8 cellular contexts compared by ENCODE assay signal in genomic region chr1:27725374-27726172, GRCh38. TPM values are rescaled to one million over a fixed set of nuclear protein-coding genes. Genes with fewer than 3 reads are reported as not detected.
DNase-seq lines count a peak whose midpoint lies in the region; ATAC-seq and TF ChIP-seq lines count a peak whose summit lies in the region.

TSS of gene FAM76A (plus strand) at chr1:27725961. CDS start at chr1:27726081, 120 bp downstream.

- no peaks in the 10 kb centered on the region for H3K9me3 ChIP-seq in PC-3 (ENCODE audit: low read length)

- H4K20me1 ChIP-seq in PC-3 (ENCODE audit: low read length), result no peaks in the 10 kb centered on the region

- DNase-seq in DMS53 treated with DMSO at 0.1 percent for 48 hours (lab: John Stamatoyannopoulos, UW; ENCODE audit: unreplicated experiment) (peak; percentile 98), PC-3 (peak; percentile 99), epithelial cell of proximal tubule (ENCODE audit: low read depth) (peak; percentile 87), mucosa of gallbladder (ENCODE audit: low spot score) (peak; percentile 100)
- DNase-seq in Jurkat, Clone E6-1 (ENCODE audit: low read depth, low spot score), result peak; percentile 98
- peak; percentile 100 for DNase-seq in activated T-cell treated with anti-CD3 and anti-CD28 coated beads, Interleukin-2, amount 50 U/mL, for 1 hour
- peak; percentile 97 to 98 for DNase-seq in stimulated activated CD8-positive, alpha-beta memory T cell treated with anti-CD3 and anti-CD28 coated beads, Interleukin-4, amount 100 ng/mL, for 4 hours (ENCODE audit: low read depth in 2 of 2, low spot score in 1 of 2)

- POLR2A ChIA-PET in PC-3 (lab: Charles Lee; ENCODE audit: unreplicated experiment), result interaction anchor here (0.7 to 1.2 kb wide), 7 partner anchors 23 to 105 kb away, joined by 3 to 12 read pairs (median 10); partner anchors contain the start of genes IFI6, PPP1R8 and STX12

- CTCF ChIA-PET in PC-3 (lab: Charles Lee), result interaction anchor here (0.5 to 1.3 kb wide), 7 partner anchors 8 to 656 kb away, joined by 3 to 14 read pairs (median 5); partner anchors contain the start of genes IFI6 and STX12

- intact Hi-C loops in PC-3 (cut with micrococcal nuclease), result no loop called here

- H3K4me3 ChIP-seq in Jurkat, Clone E6-1 (ENCODE audit: low read length), result peak within 1 kb of the TSS; percentile 74
- H3K4me3 ChIP-seq in PC-3 (ENCODE audit: low read length) (peak within 1 kb of the TSS; percentile 80), epithelial cell of proximal tubule (ENCODE audit: low read depth, low read length) (peak within 1 kb of the TSS; percentile 78)

- no peaks in the 10 kb centered on the region for H3K9me2 ChIP-seq in PC-3 (replicated peaks; ENCODE audit: low read length)

- TSS peak; percentile 95 for BruUV-seq in PC-3 (replicated peaks; lab: Mats Ljungman, UMichigan)

- no peaks in the 10 kb centered on the region for H3F3A ChIP-seq in PC-3 (ENCODE audit: low read length, unreplicated experiment)

- no peaks in the 10 kb centered on the region for H3K36me3 ChIP-seq in PC-3 (ENCODE audit: low read depth, low read length)

- TF ChIP-seq CTCF in PC-3 (conservative IDR thresholded peaks at IDR 0.05; ENCODE audit: low read depth, low read length) (peak; percentile 58), epithelial cell of proximal tubule (conservative IDR thresholded peaks at IDR 0.05; ENCODE audit: low read depth, low read length) (peak; percentile 43)

- peak within 1 kb of the TSS; percentile 96 for H3K4me2 ChIP-seq in PC-3 (ENCODE audit: low read length)

- peak within 1 kb of the TSS; percentile 35 for H3K27ac ChIP-seq in PC-3 (ENCODE audit: low read length)

- H2AFZ ChIP-seq in PC-3 (ENCODE audit: low read length), result peak within 1 kb of the TSS; percentile 90

- peak within 1 kb of the TSS; percentile 87 for H3K9ac ChIP-seq in PC-3 (ENCODE audit: low read length)

- H3K27me3 ChIP-seq in PC-3 (ENCODE audit: low read length), result no peaks in the 10 kb centered on the region

- peaks cover 11% of the 10 kb centered on the region; the same call in 1 of the 2 replicates for H3K4me1 ChIP-seq in PC-3 (ENCODE audit: insufficient read depth, low read length)

- peaks cover 6% of the 10 kb centered on the region; the same call in 1 of the 2 replicates for H3K79me2 ChIP-seq in PC-3 (ENCODE audit: low read length)

- ATAC-seq in GM21619 (IDR thresholded peaks at IDR 0.05; ENCODE audit: unreplicated experiment), result peak; percentile 96
- ATAC-seq in PC-3, result peak; percentile 97

RNA-seq across cellular contexts. Expression of gene FAM76A, which starts in this region (rescaled TPM):
- polyA plus RNA-seq in Jurkat, Clone E6-1 (2012; ENCODE audit: insufficient read depth, insufficient read length), result 13.6 TPM
- 9.6 and 9.9 TPM in 2 replicates for total RNA-seq in PC-3 (2014; rRNA removed)
- 4.6 and 11.4 TPM in 2 replicates for total RNA-seq in epithelial cell of proximal tubule
- total RNA-seq in mucosa of gallbladder, result 16.8 TPM

Comparison
In these comparisons a context has a peak if more than half of its experiments do, and no peak if none do; other contexts are left out.
1. Peak in every context shown above with its lines: DNase-seq, ATAC-seq, H3K4me3 ChIP-seq and H3K27ac ChIP-seq.